In the genomic region with DNA sequence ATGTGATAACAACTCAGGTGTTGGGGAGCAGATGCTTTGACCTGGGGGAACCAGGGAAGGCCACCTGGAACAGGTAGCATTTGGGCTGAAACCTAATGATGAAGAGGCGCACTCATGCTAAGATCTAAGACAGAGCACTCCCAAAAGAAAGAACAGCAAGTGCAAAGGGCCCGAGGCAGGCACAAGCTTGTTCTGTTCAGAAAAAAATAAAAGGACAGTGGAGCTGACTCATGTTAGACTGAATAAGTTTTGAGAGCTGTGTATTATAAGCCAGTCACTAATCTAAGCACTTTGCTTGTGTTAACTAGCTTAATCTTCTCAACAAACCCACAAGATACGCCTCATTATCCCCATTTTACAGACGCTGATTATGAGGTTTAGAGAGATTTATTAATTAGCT, we compare ENCODE assay signal across 1 cellular context.
TF ChIP-seq lines count a peak whose summit lies in the region.

No MANE protein-coding gene starts in this region.

TF ChIP-seq in HepG2, 621 proteins besides CTCF, POLR2A, EP300 and RAD21:
- TF ChIP-seq, protein P1, sequence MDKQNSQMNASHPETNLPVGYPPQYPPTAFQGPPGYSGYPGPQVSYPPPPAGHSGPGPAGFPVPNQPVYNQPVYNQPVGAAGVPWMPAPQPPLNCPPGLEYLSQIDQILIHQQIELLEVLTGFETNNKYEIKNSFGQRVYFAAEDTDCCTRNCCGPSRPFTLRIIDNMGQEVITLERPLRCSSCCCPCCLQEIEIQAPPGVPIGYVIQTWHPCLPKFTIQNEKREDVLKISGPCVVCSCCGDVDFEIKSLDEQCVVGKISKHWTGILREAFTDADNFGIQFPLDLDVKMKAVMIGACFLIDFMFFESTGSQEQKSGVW (CRISPR knock-in tag; IDR thresholded peaks at IDR 0.05; ENCODE audit: borderline replicate concordance) = no peak
- TF ChIP-seq SIX4 (CRISPR knock-in tag; IDR thresholded peaks at IDR 0.05) (no peak), ZNF572 (CRISPR knock-in tag; IDR thresholded peaks at IDR 0.05) (no peak), ZNF713 (CRISPR knock-in tag; IDR thresholded peaks at IDR 0.05) (no peak), BORCS8-MEF2B (CRISPR knock-in tag; IDR thresholded peaks at IDR 0.05) (no peak), BHLHE40 (IDR thresholded peaks at IDR 0.05; ENCODE audit: low read length) (no peak), RAD51 (IDR thresholded peaks at IDR 0.05; ENCODE audit: borderline replicate concordance) (no peak), MXD3 (CRISPR knock-in tag; IDR thresholded peaks at IDR 0.05) (no peak), ZBTB7A (CRISPR knock-in tag; IDR thresholded peaks at IDR 0.05) (no peak), FOXK2 (IDR thresholded peaks at IDR 0.05) (no peak), ZFAT (CRISPR knock-in tag; conservative IDR thresholded peaks at IDR 0.05) (no peak), ZNF550 (CRISPR knock-in tag; IDR thresholded peaks at IDR 0.05; ENCODE audit: borderline replicate concordance) (no peak), CREM (IDR thresholded peaks at IDR 0.05) (no peak), CREM (CRISPR knock-in tag; IDR thresholded peaks at IDR 0.05) (no peak), ZNF136 (CRISPR knock-in tag; IDR thresholded peaks at IDR 0.05; ENCODE audit: low read depth) (no peak), ZNF343 (CRISPR knock-in tag; IDR thresholded peaks at IDR 0.05) (no peak), ZSCAN22 (CRISPR knock-in tag; IDR thresholded peaks at IDR 0.05) (no peak), SMC3 (IDR thresholded peaks at IDR 0.05; ENCODE audit: low read length) (no peak)
- TF ChIP-seq, protein P2, sequence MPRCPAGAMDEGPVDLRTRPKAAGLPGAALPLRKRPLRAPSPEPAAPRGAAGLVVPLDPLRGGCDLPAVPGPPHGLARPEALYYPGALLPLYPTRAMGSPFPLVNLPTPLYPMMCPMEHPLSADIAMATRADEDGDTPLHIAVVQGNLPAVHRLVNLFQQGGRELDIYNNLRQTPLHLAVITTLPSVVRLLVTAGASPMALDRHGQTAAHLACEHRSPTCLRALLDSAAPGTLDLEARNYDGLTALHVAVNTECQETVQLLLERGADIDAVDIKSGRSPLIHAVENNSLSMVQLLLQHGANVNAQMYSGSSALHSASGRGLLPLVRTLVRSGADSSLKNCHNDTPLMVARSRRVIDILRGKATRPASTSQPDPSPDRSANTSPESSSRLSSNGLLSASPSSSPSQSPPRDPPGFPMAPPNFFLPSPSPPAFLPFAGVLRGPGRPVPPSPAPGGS (CRISPR knock-in tag; IDR thresholded peaks at IDR 0.05) = no peak
